1 cellular context compared by ENCODE assay signal in the genomic region with DNA sequence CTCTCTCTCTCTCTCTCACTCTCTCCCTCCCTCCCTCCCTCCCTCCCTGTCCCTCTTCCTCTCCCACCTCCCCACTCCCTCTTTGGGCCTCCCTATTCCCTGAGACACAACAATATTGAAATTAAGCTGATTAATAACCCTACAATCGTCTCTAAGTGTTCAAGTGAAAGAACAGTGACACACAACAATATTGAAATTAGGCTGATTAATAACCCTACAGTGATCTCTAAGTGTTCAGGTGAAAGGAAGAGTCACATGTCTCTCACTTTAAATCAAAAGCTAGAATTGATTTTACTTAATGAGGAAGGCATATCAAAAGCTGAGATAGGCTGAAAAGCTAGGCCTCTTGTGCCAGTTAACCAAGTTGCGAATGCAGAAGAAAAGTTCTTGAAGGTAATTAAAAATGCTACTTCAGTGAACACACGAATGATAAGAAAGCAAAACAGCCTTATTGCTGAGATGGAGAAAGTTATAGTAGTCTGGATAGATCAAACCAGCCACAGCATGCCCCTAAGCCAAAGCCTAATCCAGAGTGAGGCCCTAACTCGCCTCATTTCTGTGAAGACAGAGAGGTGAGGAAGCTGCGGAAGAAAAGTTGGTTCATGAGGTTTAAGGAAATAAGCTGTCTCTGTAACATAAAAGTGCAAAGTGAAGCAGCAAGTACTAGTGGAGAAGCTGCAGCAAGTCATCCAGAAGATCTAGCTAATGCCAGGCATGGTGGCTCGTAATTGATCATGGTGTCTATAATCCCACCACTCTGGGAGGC.
TF ChIP-seq lines count a peak whose summit lies in the region.

No MANE protein-coding gene starts in this region.

TF ChIP-seq in GM12878, 131 proteins besides CTCF, POLR2A, EP300 and RAD21:
- TF ChIP-seq, protein P1, sequence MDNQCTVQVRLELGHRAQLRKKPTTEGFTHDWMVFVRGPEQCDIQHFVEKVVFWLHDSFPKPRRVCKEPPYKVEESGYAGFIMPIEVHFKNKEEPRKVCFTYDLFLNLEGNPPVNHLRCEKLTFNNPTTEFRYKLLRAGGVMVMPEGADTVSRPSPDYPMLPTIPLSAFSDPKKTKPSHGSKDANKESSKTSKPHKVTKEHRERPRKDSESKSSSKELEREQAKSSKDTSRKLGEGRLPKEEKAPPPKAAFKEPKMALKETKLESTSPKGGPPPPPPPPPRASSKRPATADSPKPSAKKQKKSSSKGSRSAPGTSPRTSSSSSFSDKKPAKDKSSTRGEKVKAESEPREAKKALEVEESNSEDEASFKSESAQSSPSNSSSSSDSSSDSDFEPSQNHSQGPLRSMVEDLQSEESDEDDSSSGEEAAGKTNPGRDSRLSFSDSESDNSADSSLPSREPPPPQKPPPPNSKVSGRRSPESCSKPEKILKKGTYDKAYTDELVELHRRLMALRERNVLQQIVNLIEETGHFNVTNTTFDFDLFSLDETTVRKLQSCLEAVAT (IDR thresholded peaks at IDR 0.05), result no peak
- TF ChIP-seq, protein P2, sequence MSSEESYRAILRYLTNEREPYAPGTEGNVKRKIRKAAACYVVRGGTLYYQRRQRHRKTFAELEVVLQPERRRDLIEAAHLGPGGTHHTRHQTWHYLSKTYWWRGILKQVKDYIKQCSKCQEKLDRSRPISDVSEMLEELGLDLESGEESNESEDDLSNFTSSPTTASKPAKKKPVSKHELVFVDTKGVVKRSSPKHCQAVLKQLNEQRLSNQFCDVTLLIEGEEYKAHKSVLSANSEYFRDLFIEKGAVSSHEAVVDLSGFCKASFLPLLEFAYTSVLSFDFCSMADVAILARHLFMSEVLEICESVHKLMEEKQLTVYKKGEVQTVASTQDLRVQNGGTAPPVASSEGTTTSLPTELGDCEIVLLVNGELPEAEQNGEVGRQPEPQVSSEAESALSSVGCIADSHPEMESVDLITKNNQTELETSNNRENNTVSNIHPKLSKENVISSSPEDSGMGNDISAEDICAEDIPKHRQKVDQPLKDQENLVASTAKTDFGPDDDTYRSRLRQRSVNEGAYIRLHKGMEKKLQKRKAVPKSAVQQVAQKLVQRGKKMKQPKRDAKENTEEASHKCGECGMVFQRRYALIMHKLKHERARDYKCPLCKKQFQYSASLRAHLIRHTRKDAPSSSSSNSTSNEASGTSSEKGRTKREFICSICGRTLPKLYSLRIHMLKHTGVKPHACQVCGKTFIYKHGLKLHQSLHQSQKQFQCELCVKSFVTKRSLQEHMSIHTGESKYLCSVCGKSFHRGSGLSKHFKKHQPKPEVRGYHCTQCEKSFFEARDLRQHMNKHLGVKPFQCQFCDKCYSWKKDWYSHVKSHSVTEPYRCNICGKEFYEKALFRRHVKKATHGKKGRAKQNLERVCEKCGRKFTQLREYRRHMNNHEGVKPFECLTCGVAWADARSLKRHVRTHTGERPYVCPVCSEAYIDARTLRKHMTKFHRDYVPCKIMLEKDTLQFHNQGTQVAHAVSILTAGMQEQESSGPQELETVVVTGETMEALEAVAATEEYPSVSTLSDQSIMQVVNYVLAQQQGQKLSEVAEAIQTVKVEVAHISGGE (CRISPR knock-in tag; IDR thresholded peaks at IDR 0.05), result no peak
- TF ChIP-seq RFX5 (IDR thresholded peaks at IDR 0.05; ENCODE audit: low read depth, low read length) (no peak), MTA3 (IDR thresholded peaks at IDR 0.05; ENCODE audit: borderline replicate concordance, low read length) (no peak)
- TF ChIP-seq, protein P3, sequence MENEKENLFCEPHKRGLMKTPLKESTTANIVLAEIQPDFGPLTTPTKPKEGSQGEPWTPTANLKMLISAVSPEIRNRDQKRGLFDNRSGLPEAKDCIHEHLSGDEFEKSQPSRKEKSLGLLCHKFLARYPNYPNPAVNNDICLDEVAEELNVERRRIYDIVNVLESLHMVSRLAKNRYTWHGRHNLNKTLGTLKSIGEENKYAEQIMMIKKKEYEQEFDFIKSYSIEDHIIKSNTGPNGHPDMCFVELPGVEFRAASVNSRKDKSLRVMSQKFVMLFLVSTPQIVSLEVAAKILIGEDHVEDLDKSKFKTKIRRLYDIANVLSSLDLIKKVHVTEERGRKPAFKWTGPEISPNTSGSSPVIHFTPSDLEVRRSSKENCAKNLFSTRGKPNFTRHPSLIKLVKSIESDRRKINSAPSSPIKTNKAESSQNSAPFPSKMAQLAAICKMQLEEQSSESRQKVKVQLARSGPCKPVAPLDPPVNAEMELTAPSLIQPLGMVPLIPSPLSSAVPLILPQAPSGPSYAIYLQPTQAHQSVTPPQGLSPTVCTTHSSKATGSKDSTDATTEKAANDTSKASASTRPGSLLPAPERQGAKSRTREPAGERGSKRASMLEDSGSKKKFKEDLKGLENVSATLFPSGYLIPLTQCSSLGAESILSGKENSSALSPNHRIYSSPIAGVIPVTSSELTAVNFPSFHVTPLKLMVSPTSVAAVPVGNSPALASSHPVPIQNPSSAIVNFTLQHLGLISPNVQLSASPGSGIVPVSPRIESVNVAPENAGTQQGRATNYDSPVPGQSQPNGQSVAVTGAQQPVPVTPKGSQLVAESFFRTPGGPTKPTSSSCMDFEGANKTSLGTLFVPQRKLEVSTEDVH (IDR thresholded peaks at IDR 0.05; ENCODE audit: low read depth, partially characterized antibody), result no peak
